20 cellular contexts compared by ENCODE assay signal in genomic region chr5:171826132-171826531, GRCh38. TPM values are rescaled to one million over a fixed set of nuclear protein-coding genes. Genes with fewer than 3 reads are reported as not detected.
"Had no signal": no experiment of that assay in that cellular context is flagged by ENCODE, and none has a peak within 500 bp of the region (broad histone marks: within the 10 kb centered on the region; RNA-seq: fewer than 3 reads in every experiment).

No MANE protein-coding gene starts in this region.

- H2AFZ ChIP-seq: hepatocyte had no signal

- H3K4me2 ChIP-seq: hepatocyte had no signal

- H3K27me3 Mint-ChIP-seq: activated naive CD4-positive, alpha-beta T cell treated with anti-CD3 and anti-CD28 coated beads, Interleukin-2, amount 10 ng/mL, durations not matched to agents 7 days and 5 days had no signal

- H3K9me3 Mint-ChIP-seq: activated naive CD4-positive, alpha-beta T cell treated with anti-CD3 and anti-CD28 coated beads, Interleukin-2, amount 10 ng/mL, durations not matched to agents 7 days and 5 days; activated T-helper 17 cell treated with anti-CD3 and anti-CD28 coated beads, Interleukin-2, amount 50 U/mL, for 72 hours; natural killer cell had no signal

- DNase-seq: activated CD4-positive, alpha-beta T cell treated with anti-CD3 and anti-CD28 coated beads, Interleukin-2, amount 50 U/mL, for 4 hours; activated CD4-positive, CD25-positive, alpha-beta regulatory T cell treated with anti-CD3 and anti-CD28 coated beads, Interleukin-2, amount 50 U/mL, for 72 hours; activated naive CD4-positive, alpha-beta T cell treated with anti-CD3 and anti-CD28 coated beads, Interleukin-2, amount 10 ng/mL, durations not matched to agents 7 days and 5 days; mesendoderm; natural killer cell; retina; stimulated activated CD4-positive, alpha-beta T cell treated with anti-CD3 and anti-CD28 coated beads, Interleukin-4, amount 100 ng/mL, for 24 hours; stimulated activated naive CD4-positive, alpha-beta T cell treated with Interleukin-2 at 50 U/mL for 16 hours; T-helper 9 cell; transverse colon had no signal

- H3K9me3 ChIP-seq: ascending aorta, neutrophil, transverse colon had no signal

- H3K4me1 Mint-ChIP-seq: activated naive CD4-positive, alpha-beta T cell treated with anti-CD3 and anti-CD28 coated beads, Interleukin-2, amount 10 ng/mL, durations not matched to agents 7 days and 5 days; activated T-helper 17 cell treated with anti-CD3 and anti-CD28 coated beads, Interleukin-2, amount 50 U/mL, for 72 hours; natural killer cell had no signal

- H3K27me3 ChIP-seq: ascending aorta, cardiac muscle cell, hepatocyte, neutrophil, transverse colon had no signal

- ATAC-seq: activated T-helper 17 cell treated with anti-CD3 and anti-CD28 coated beads, Interleukin-2, amount 50 U/mL, for 72 hours; natural killer cell had no signal

- H3K27ac ChIP-seq: ascending aorta, cardiac muscle cell, hepatocyte, neutrophil, skin epidermis, transverse colon had no signal

- H3K36me3 ChIP-seq: ascending aorta, cardiac muscle cell, neutrophil, transverse colon had no signal

- H3K36me3 Mint-ChIP-seq: activated naive CD4-positive, alpha-beta T cell treated with anti-CD3 and anti-CD28 coated beads, Interleukin-2, amount 10 ng/mL, durations not matched to agents 7 days and 5 days; natural killer cell had no signal

- H3K4me3 ChIP-seq: ascending aorta, cardiac muscle cell, hepatocyte, skin epidermis, transverse colon had no signal

- H3K4me1 ChIP-seq: ascending aorta had no signal

- H3K4me3 Mint-ChIP-seq: activated naive CD4-positive, alpha-beta T cell treated with anti-CD3 and anti-CD28 coated beads, Interleukin-2, amount 10 ng/mL, durations not matched to agents 7 days and 5 days; activated T-helper 17 cell treated with anti-CD3 and anti-CD28 coated beads, Interleukin-2, amount 50 U/mL, for 72 hours; natural killer cell had no signal

- H3K27ac Mint-ChIP-seq: activated naive CD4-positive, alpha-beta T cell treated with anti-CD3 and anti-CD28 coated beads, Interleukin-2, amount 10 ng/mL, durations not matched to agents 7 days and 5 days; activated T-helper 17 cell treated with anti-CD3 and anti-CD28 coated beads, Interleukin-2, amount 50 U/mL, for 72 hours; natural killer cell had no signal

RNA-seq across cellular contexts. Expression of gene SMIM23, which starts 40.5 kb away (rescaled TPM):
- total RNA-seq: activated T-helper 17 cell treated with anti-CD3 and anti-CD28 coated beads, Interleukin-2, amount 50 U/mL, for 72 hours; ascending aorta; cardiac muscle cell; glomerular endothelial cell; hepatocyte; liver; natural killer cell; transverse colon had no signal
- polyA plus RNA-seq: cardiac muscle cell, esophagus, hepatocyte, keratinocyte, liver had no signal
